Comparison of ENCODE assay signal across 26 cellular contexts in genomic region chr3:167858865-167859264, GRCh38.
"Had no signal": no experiment of that assay in that cellular context is flagged by ENCODE, and none has a peak within 500 bp of the region (broad histone marks: within the 10 kb centered on the region; RNA-seq: fewer than 3 reads in every experiment).

No MANE protein-coding gene starts in this region.

- H3K4me3 ChIP-seq: pancreas, prostate gland, right lobe of liver, sigmoid colon, stomach, thoracic aorta, thyroid gland, tibial nerve, upper lobe of left lung, vagina had no signal

- H3K27me3 ChIP-seq: neutrophil, pancreas, right lobe of liver, sigmoid colon, stomach, thyroid gland, tibial nerve, upper lobe of left lung, vagina had no signal

- H3K9me3 ChIP-seq: neutrophil, pancreas, prostate gland, right lobe of liver, sigmoid colon, stomach, thoracic aorta, thyroid gland, tibial nerve, upper lobe of left lung, vagina had no signal

- ATAC-seq: naive thymus-derived CD8-positive, alpha-beta T cell; natural killer cell treated with Interleukin-12 subunit alpha and Interleukin-12 subunit beta and Interleukin-15 and Interleukin-18, amount 100 ng/mL, for 72 hours; pancreas; right cardiac atrium; right lobe of liver; stimulated activated effector memory CD8-positive, alpha-beta T cell treated with anti-CD3 and anti-CD28 coated beads, Interleukin-12 subunit alpha, Interleukin-12 subunit beta, amount 100 ng/mL, for 72 hours had no signal

- H3K36me3 ChIP-seq: neutrophil, pancreas, prostate gland, right lobe of liver, sigmoid colon, stomach, thoracic aorta, thyroid gland, tibial nerve, upper lobe of left lung, vagina had no signal

- H3K27ac ChIP-seq: neutrophil, pancreas, prostate gland, right lobe of liver, sigmoid colon, stomach, thoracic aorta, thyroid gland, tibial nerve, upper lobe of left lung, vagina had no signal

- H3K4me1 ChIP-seq: pancreas, prostate gland, thyroid gland had no signal

- FAIRE-seq: pancreas, small intestine, urothelium cell line had no signal

- DNase-seq: naive thymus-derived CD8-positive, alpha-beta T cell; nephron progenitor cell; nucleus accumbens; pancreas; right cardiac atrium; right lobe of liver; sigmoid colon; small intestine; stimulated activated CD4-positive, alpha-beta T cell treated with anti-CD3 and anti-CD28 coated beads, Interleukin-15, amount 100 ng/mL, for 24 hours; stimulated activated CD4-positive, alpha-beta T cell treated with anti-CD3 and anti-CD28 coated beads, Interleukin-2, amount 100 ng/mL, for 24 hours; stimulated activated CD4-positive, alpha-beta T cell treated with anti-CD3 and anti-CD28 coated beads, Interleukin-2, amount 100 ng/mL, for 48 hours; stimulated activated CD4-positive, alpha-beta T cell treated with anti-CD3 and anti-CD28 coated beads, Interleukin-4, amount 100 ng/mL, for 24 hours; stimulated activated naive B cell treated with anti-CD40 and anti-IgM and Interleukin-4, amounts not matched to agents 10 μg/mL and 1 μg/mL and 100 μg/mL, for 72 hours; stimulated activated naive CD4-positive, alpha-beta T cell treated with Interleukin-2 at 50 U/mL for 16 hours; stomach; thyroid gland; trophoblast cell; upper lobe of left lung had no signal
